ENCODE assay signal across 27 cellular contexts in the genomic region with DNA sequence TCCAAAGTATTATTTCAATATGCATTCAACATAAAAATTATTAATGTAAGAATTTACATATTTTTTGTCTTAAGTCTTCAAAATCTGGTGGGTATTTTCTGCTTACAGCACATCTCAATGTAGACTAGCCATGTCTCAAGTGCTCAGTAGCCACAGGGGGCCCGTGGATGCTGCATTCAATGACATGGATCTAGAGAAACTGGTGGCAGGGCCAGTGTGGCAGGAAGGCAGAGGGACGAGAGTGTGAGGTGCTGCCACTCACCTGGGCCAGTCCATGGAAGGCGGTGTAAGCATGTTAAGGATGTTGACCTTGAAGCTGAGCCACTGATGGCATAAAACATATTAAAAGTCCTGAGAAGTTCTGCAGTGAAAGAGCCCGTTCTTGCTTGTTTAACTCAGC. TPM values are rescaled to one million over a fixed set of nuclear protein-coding genes. Genes with fewer than 3 reads are reported as not detected.
DNase-seq lines count a peak whose midpoint lies in the region; ATAC-seq, FAIRE-seq and TF ChIP-seq lines count a peak whose summit lies in the region.
"Had no signal": no experiment of that assay in that cellular context is flagged by ENCODE, and none has a peak within 500 bp of the region (broad histone marks: within the 10 kb centered on the region; RNA-seq: fewer than 3 reads in every experiment).

No MANE protein-coding gene starts in this region.

- ATAC-seq in HG02981 (IDR thresholded peaks at IDR 0.05; ENCODE audit: unreplicated experiment) (no peak), GM21528 (IDR thresholded peaks at IDR 0.05; ENCODE audit: low FRiP score, unreplicated experiment) (no peak)
- ATAC-seq: GM12878 had no signal

- H3K4me3 ChIP-seq in OCI-LY3 (ENCODE audit: low read length) (no peak overlapping the region), H1 (ENCODE audit: extremely low read depth in 1 of 4, insufficient read depth in 2 of 4, low read depth in 3 of 4, low read length in 4 of 4) (no peak overlapping the region), mesendoderm (ENCODE audit: low read length) (no peak overlapping the region), SJCRH30 (no peak overlapping the region)
- H3K4me3 ChIP-seq: BLaER1, GM12878 had no signal

- WGBS in H1 (ENCODE audit: extremely low coverage in 1 of 2, insufficient coverage in 1 of 2, insufficient read length in 1 of 2, insufficient replicate concordance in 2 of 2, low coverage in 1 of 2, low lambda C conversion rate in 2 of 2, missing lambda C conversion rate in 1 of 2), 2 experiments, result 93% methylated on average over 4 of the region's 4 CpGs; no CpG with 5 or more reads in 1 of the 2 experiments
- WGBS in mesendoderm (ENCODE audit: extremely low coverage, insufficient coverage, low lambda C conversion rate), result no CpG with 5 or more reads among the region's 4 CpGs

- H3K18ac ChIP-seq in H1 (ENCODE audit: extremely low read depth, low read length) (no peak overlapping the region), mesendoderm (ENCODE audit: low read length) (no peak overlapping the region)

- POLR2A ChIA-PET in H1 (lab: Charles Lee; ENCODE audit: partially characterized antibody), result no interaction called here

- TF ChIP-seq CTCF in OCI-LY3 (IDR thresholded peaks at IDR 0.05; ENCODE audit: low read depth, low read length) (no peak), H1 (IDR thresholded peaks at IDR 0.05; ENCODE audit: control extremely low read depth in 1 of 3, insufficient read depth in 1 of 3, low read depth in 1 of 3, low read length in 3 of 3) (no peak)

- H3K36me3 ChIP-seq in OCI-LY3 (replicated peaks; ENCODE audit: low read depth, low read length) (no peaks in the 10 kb centered on the region), H1 (ENCODE audit: control insufficient read depth in 2 of 4, insufficient read depth in 4 of 4, low read length in 3 of 4) (no peaks in the 10 kb centered on the region), mesendoderm (ENCODE audit: control insufficient read depth, insufficient read depth, low read length) (no peaks in the 10 kb centered on the region), SJCRH30 (no peaks in the 10 kb centered on the region)
- H3K36me3 ChIP-seq: BE2C, BLaER1 had no signal

- FAIRE-seq in H1 (lab: Jason Lieb, UNC), result no peak
- FAIRE-seq: A204.1, GM12878, GM12892, GM18507 had no signal

- TF ChIP-seq POLR2A in H1 (IDR thresholded peaks at IDR 0.05; ENCODE audit: control extremely low read depth in 1 of 2, low read depth in 2 of 2, low read length in 2 of 2), result no peak

- H3K56ac ChIP-seq in H1 (replicated peaks; ENCODE audit: insufficient read length, low read depth, low read length), result no peak overlapping the region
- H3K56ac ChIP-seq in mesendoderm (ENCODE audit: low read length), result no peak overlapping the region

- peak overlapping the region; percentile 29; the same call in 1 of the 2 replicates for H3K4me2 ChIP-seq in OCI-LY3 (ENCODE audit: low read length)
- H3K4me2 ChIP-seq in H1 (ENCODE audit: insufficient read depth in 1 of 2, low read depth in 2 of 2, low read length in 2 of 2), result no peak overlapping the region
- no peak overlapping the region for H3K4me2 ChIP-seq in mesendoderm (ENCODE audit: low read length)
- H3K4me2 ChIP-seq: BLaER1 had no signal

- H2BK5ac ChIP-seq in H1 (ENCODE audit: low read depth, low read length) (no peak overlapping the region), mesendoderm (ENCODE audit: low read length) (no peak overlapping the region)

- H3K4me1 ChIP-seq in OCI-LY3 (ENCODE audit: low read length) (peaks cover 28% of the 10 kb centered on the region), H1 (replicated peaks in 1 of 4; ENCODE audit: control insufficient read depth in 3 of 4, insufficient read depth in 4 of 4, low read length in 3 of 4) (no peaks in the 10 kb centered on the region), mesendoderm (ENCODE audit: control insufficient read depth, low read depth, low read length) (no peaks in the 10 kb centered on the region), SJCRH30 (no peaks in the 10 kb centered on the region)
- H3K4me1 ChIP-seq: BE2C had no signal

- H3K4ac ChIP-seq in H1 (replicated peaks; ENCODE audit: insufficient read length, low read depth, low read length) (no peak overlapping the region), mesendoderm (ENCODE audit: low read depth, low read length) (no peak overlapping the region)

- no peak overlapping the region for H2BK20ac ChIP-seq in H1 (ENCODE audit: low read length)

- H4K5ac ChIP-seq in H1 (ENCODE audit: insufficient read length, low read depth, low read length) (no peak overlapping the region), mesendoderm (ENCODE audit: low read length) (no peak overlapping the region)

- H3K23ac ChIP-seq in H1 (ENCODE audit: insufficient read length), result no peak overlapping the region
- no peak overlapping the region for H3K23ac ChIP-seq in mesendoderm (ENCODE audit: low read length)

- H2BK120ac ChIP-seq in H1 (replicated peaks; ENCODE audit: low read depth, low read length), result no peak overlapping the region
- no peak overlapping the region for H2BK120ac ChIP-seq in mesendoderm (ENCODE audit: low read depth, low read length)

- H2BK15ac ChIP-seq in H1 (ENCODE audit: low read length), result no peak overlapping the region
- no peak overlapping the region for H2BK15ac ChIP-seq in mesendoderm (replicated peaks; ENCODE audit: low read depth)

- H2AK5ac ChIP-seq in H1 (ENCODE audit: low read depth, low read length), result no peak overlapping the region
- peak overlapping the region; percentile 74 for H2AK5ac ChIP-seq in mesendoderm (ENCODE audit: low read length)

- H3K23me2 ChIP-seq in H1 (ENCODE audit: low read depth, low read length), result no peaks in the 10 kb centered on the region

- H4K91ac ChIP-seq in H1 (replicated peaks; ENCODE audit: insufficient read length, low read length), result peak overlapping the region; percentile 88

- H3K27me3 ChIP-seq in OCI-LY3 (ENCODE audit: low read depth, low read length), result peaks cover 8% of the 10 kb centered on the region; the same call in 1 of the 2 replicates
- peaks cover 0 to 10% (median 8%) of the 10 kb centered on the region in 4 experiments; a peak in 6 of 7 replicates for H3K27me3 ChIP-seq in H1 (replicated peaks in 1 of 4; ENCODE audit: control insufficient read depth in 3 of 4, extremely low read depth in 1 of 4, insufficient read depth in 3 of 4, low read length in 3 of 4)
- no peaks in the 10 kb centered on the region for H3K27me3 ChIP-seq in mesendoderm (ENCODE audit: insufficient read depth, low read length, poor library complexity)
- H3K27me3 ChIP-seq in SJCRH30, result no peaks in the 10 kb centered on the region

- H3K27ac ChIP-seq in OCI-LY3 (ENCODE audit: low read length) (no peak overlapping the region), H1 (ENCODE audit: low read depth, low read length) (no peak overlapping the region), mesendoderm (ENCODE audit: low read depth, low read length) (no peak overlapping the region), SJCRH30 (no peak overlapping the region)
- H3K27ac ChIP-seq: BLaER1 had no signal

- no peaks in the 10 kb centered on the region for H3K79me2 ChIP-seq in OCI-LY3 (ENCODE audit: low read length)
- H3K79me2 ChIP-seq in H1 (ENCODE audit: control insufficient read depth in 1 of 2, insufficient read depth in 2 of 2, low read length in 2 of 2), result no peaks in the 10 kb centered on the region
- H3K79me2 ChIP-seq in mesendoderm (ENCODE audit: control insufficient read depth, insufficient read depth, low read length), result no peaks in the 10 kb centered on the region

- CTCF ChIA-PET in H1 (lab: Charles Lee; ENCODE audit: partially characterized antibody), result interaction anchor here (0.7 kb wide), 1 partner anchor 204 kb away, joined by 3 read pairs; no protein-coding TSS in a partner anchor

- H3K79me1 ChIP-seq in H1 (ENCODE audit: low read depth, low read length) (no peaks in the 10 kb centered on the region), mesendoderm (ENCODE audit: low read length) (no peaks in the 10 kb centered on the region)

- H3K9me3 ChIP-seq in OCI-LY3 (ENCODE audit: insufficient read depth, low read length) (no peaks in the 10 kb centered on the region), H1 (ENCODE audit: insufficient read depth in 2 of 2, low read depth in 1 of 2, low read length in 1 of 2) (peaks cover 3 to 8% of the 10 kb centered on the region in 2 experiments; a peak in 2 of 4 replicates), SJCRH30 (replicated peaks) (no peaks in the 10 kb centered on the region)
- H3K9me3 ChIP-seq: BE2C had no signal

- TF ChIP-seq RAD21 in H1 (IDR thresholded peaks at IDR 0.05 in 1 of 2, conservative IDR thresholded peaks at IDR 0.05 in 1 of 2; ENCODE audit: low read depth in 2 of 2, low read length in 2 of 2), result no peak

- TF ChIP-seq EP300 in H1 (IDR thresholded peaks at IDR 0.05; ENCODE audit: borderline replicate concordance in 1 of 2, low read depth in 2 of 2, low read length in 2 of 2), result no peak

- no peaks in the 10 kb centered on the region for H4K20me1 ChIP-seq in OCI-LY3 (ENCODE audit: insufficient read depth, low read length)
- peaks cover 0 to 1% of the 10 kb centered on the region in 2 experiments for H4K20me1 ChIP-seq in H1 (replicated peaks in 1 of 2; ENCODE audit: control insufficient read depth in 1 of 2, insufficient read depth in 2 of 2, low read length in 2 of 2)

- H3K9ac ChIP-seq in OCI-LY3 (ENCODE audit: low read length) (no peak overlapping the region), H1 (replicated peaks in 1 of 4; ENCODE audit: extremely low read depth in 1 of 4, low read depth in 3 of 4, low read length in 3 of 4) (no peak overlapping the region), mesendoderm (ENCODE audit: low read length) (no peak overlapping the region)
- H3K9ac ChIP-seq: BLaER1 had no signal

- H2AFZ ChIP-seq in OCI-LY3 (ENCODE audit: low read depth, low read length), result no peak overlapping the region
- H2AFZ ChIP-seq in H1 (ENCODE audit: low read length), result no peak overlapping the region

- H3K14ac ChIP-seq in H1 (ENCODE audit: insufficient read length), result no peak overlapping the region

- H4K8ac ChIP-seq in H1 (ENCODE audit: extremely low read depth, insufficient read depth, low read length), result no peak overlapping the region; the same call in 1 of the 2 replicates
- H4K8ac ChIP-seq in mesendoderm (ENCODE audit: low read depth, low read length), result no peak overlapping the region

- DNase-seq in H1 (ENCODE audit: low read depth in 1 of 2, low spot score in 2 of 2), result no peak
- DNase-seq in mesendoderm, result no peak
- no peak for DNase-seq in SJCRH30
- DNase-seq: 8988T; ACHN; BE2C; C1 segment of cervical spinal cord; CD4-positive, alpha-beta memory T cell; CD4-positive, CD25-positive, alpha-beta regulatory T cell; CD8-positive, alpha-beta memory T cell; COR-L47; DMS 273 treated with DMSO at 0.1 percent for 48 hours; DMS153; DMS53; DMS79; DND-41; EL; GDM1 had no signal

- H2BK12ac ChIP-seq in H1 (ENCODE audit: low read depth, low read length), result no peak overlapping the region

RNA-seq across cellular contexts. Expression of gene LIPG, which starts 6.2 kb away (rescaled TPM):
- 9.8 and 11.8 TPM in 2 replicates for total RNA-seq in H1 (2021; fragmentation: NEBNext Ultra II Directional; extraction: Animal tissue kit (Norgen Biotek cat#: 25700))
- 8.3 and 9.2 TPM in 2 replicates for polyA plus RNA-seq in H1 (2011; rRNA removed)
- polyA plus RNA-seq in H1 (2011; cell fraction: cytosol; rRNA removed), result 9.2 TPM
- polyA plus RNA-seq in H1 (2011; cell fraction: nucleus; rRNA removed), result 12.6 TPM
- polyA plus RNA-seq in H1 (2012, experiment 1 of 2), result 9.5 to 11.9 TPM (median 9.9 TPM) in 4 replicates
- 2.6 TPM for polyA plus RNA-seq in H1 (2012, experiment 2 of 2)
- polyA plus RNA-seq in H1 (2013, experiment 1 of 2), result 11.7 TPM
- 13.4 TPM for polyA plus RNA-seq in H1 (2013, experiment 2 of 2)
- 21.1 and 36.4 TPM in 2 replicates for polyA minus RNA-seq in H1 (2011; rRNA and poly(A)+ RNA removed)
- polyA minus RNA-seq in H1 (2011; cell fraction: cytosol; rRNA and poly(A)+ RNA removed), result 8.1 TPM
- 14.5 TPM for polyA minus RNA-seq in H1 (2011; cell fraction: nucleus; rRNA and poly(A)+ RNA removed)
- 13.0 TPM for polyA plus RNA-seq in mesendoderm (2013, experiment 1 of 2)
- polyA plus RNA-seq in mesendoderm (2013, experiment 2 of 2), result 14.1 TPM
- total RNA-seq in SJCRH30 (2014; rRNA removed; shearing (Covaris generic)), result 37.0 and 37.3 TPM in 2 replicates
- total RNA-seq: CD4-positive, alpha-beta memory T cell; CD4-positive, CD25-positive, alpha-beta regulatory T cell; CD8-positive, alpha-beta memory T cell had no signal
- polyA plus RNA-seq: CD14-positive monocyte; CD4-positive, alpha-beta memory T cell; CD4-positive, CD25-positive, alpha-beta regulatory T cell; CD8-positive, alpha-beta memory T cell had no signal
